In the genomic region with DNA sequence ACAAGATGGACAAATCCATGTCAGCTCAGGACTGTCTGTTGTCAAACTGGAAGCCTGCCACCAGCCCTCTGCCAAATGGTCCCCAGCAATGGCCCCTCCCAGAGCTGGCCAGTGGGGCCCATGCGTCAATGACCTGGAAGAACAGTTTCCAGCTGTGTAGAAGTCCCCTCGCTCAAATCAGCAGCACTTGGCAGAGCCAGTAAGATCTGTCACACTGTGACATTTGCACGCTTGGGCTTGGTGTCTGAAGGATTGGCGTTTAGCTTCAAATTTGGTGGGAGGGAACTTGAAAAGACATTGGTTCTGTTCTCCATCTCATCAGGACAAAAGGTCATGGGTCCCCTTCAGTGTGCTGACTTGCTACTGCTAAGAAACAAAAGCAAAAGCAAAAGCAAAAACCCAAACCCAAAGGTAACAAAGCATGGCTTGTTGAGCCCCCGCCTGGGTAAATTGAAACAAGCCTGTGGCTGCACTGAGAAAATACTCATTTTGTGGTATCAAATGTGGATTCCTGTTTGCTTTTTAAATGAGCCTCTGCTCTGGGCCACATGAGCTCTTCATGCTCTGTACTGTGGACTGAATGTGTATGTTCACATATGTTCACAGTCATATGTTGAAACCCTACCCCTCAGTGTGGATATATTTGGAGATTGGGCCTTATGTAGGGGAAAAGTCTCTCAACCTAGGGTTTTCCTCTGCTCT, we compare ENCODE assay signal across 12 cellular contexts.
DNase-seq lines count a peak whose midpoint lies in the region; ATAC-seq and TF ChIP-seq lines count a peak whose summit lies in the region.
"Had no signal": no experiment of that assay in that cellular context is flagged by ENCODE, and none has a peak within 500 bp of the region (broad histone marks: within the 10 kb centered on the region; RNA-seq: fewer than 3 reads in every experiment).

No MANE protein-coding gene starts in this region.

- no peaks in the 10 kb centered on the region for H3K36me3 Mint-ChIP-seq in activated T-helper 2 cell treated with anti-CD3 and anti-CD28 coated beads, Interferon-gamma antibody, Interleukin-2, Interleukin-4, amounts not matched to agents 10 μg/mL and 5 μg/mL and 100 μg/mL, durations not matched to agents 14 hours and 24 hours and 36 hours (ENCODE audit: low read depth)
- no peaks in the 10 kb centered on the region for H3K36me3 Mint-ChIP-seq in CD14-positive monocyte

- no peaks in the 10 kb centered on the region for H3K27me3 Mint-ChIP-seq in activated T-helper 2 cell treated with anti-CD3 and anti-CD28 coated beads, Interferon-gamma antibody, Interleukin-2, Interleukin-4, amounts not matched to agents 10 μg/mL and 5 μg/mL and 100 μg/mL, durations not matched to agents 14 hours and 24 hours and 36 hours (ENCODE audit: low read depth)
- no peaks in the 10 kb centered on the region for H3K27me3 Mint-ChIP-seq in CD14-positive monocyte (ENCODE audit: low read depth in 3 of 3)

- H3K9me3 Mint-ChIP-seq in activated T-helper 2 cell treated with anti-CD3 and anti-CD28 coated beads, Interferon-gamma antibody, Interleukin-2, Interleukin-4, amounts not matched to agents 10 μg/mL and 5 μg/mL and 100 μg/mL, durations not matched to agents 14 hours and 24 hours and 36 hours, result no peaks in the 10 kb centered on the region
- H3K9me3 Mint-ChIP-seq in CD14-positive monocyte, result peaks cover 0 to 5% (median 0%) of the 10 kb centered on the region in 7 donors

- H3K27ac Mint-ChIP-seq in activated T-helper 2 cell treated with anti-CD3 and anti-CD28 coated beads, Interferon-gamma antibody, Interleukin-2, Interleukin-4, amounts not matched to agents 10 μg/mL and 5 μg/mL and 100 μg/mL, durations not matched to agents 14 hours and 24 hours and 36 hours, result no peak overlapping the region
- H3K27ac Mint-ChIP-seq in CD14-positive monocyte, result no peak overlapping the region

- DNase-seq in Right ventricle myocardium inferior (ENCODE audit: missing footprints) (peak; percentile 90), DMS53 (lab: John Stamatoyannopoulos, UW) (no peak), kidney glomerular epithelial cell (lab: John Stamatoyannopoulos, UW) (no peak), CD14-positive monocyte (ENCODE audit: low spot score) (no peak)
- DNase-seq in activated T-helper 2 cell treated with anti-CD3 and anti-CD28 coated beads, Interferon-gamma antibody, Interleukin-2, Interleukin-4, amounts not matched to agents 10 μg/mL and 5 μg/mL and 100 μg/mL, durations not matched to agents 14 hours and 24 hours and 36 hours (ENCODE audit: low spot score), result no peak
- DNase-seq: activated T-cell treated with anti-CD3 and anti-CD28 coated beads, Interleukin-2, amount 50 U/mL, for 1 hour; mucosa of descending colon; NCI-H526 treated with DMSO at 0.1 percent for 48 hours; trophoblast cell had no signal

- peaks cover 3% of the 10 kb centered on the region for H3K4me1 Mint-ChIP-seq in activated T-helper 2 cell treated with anti-CD3 and anti-CD28 coated beads, Interferon-gamma antibody, Interleukin-2, Interleukin-4, amounts not matched to agents 10 μg/mL and 5 μg/mL and 100 μg/mL, durations not matched to agents 14 hours and 24 hours and 36 hours (ENCODE audit: low read depth)
- peaks cover 2% of the 10 kb centered on the region for H3K4me1 Mint-ChIP-seq in CD14-positive monocyte

- no peak for TF ChIP-seq CTCF in CD14-positive monocyte (IDR thresholded peaks at IDR 0.05)

- intact Hi-C loops in Right ventricle myocardium inferior (cut with DNase I), result loop anchor here (10.0 kb wide), 1 partner anchor 255 kb away; the partner anchor contains the start of gene MAB21L1
- intact Hi-C loops in activated T-helper 2 cell treated with anti-CD3 and anti-CD28 coated beads, Interferon-gamma antibody, Interleukin-2, Interleukin-4, amounts not matched to agents 10 μg/mL and 5 μg/mL and 100 μg/mL, durations not matched to agents 14 hours and 24 hours and 36 hours (cut with micrococcal nuclease), result no loop called here
- intact Hi-C loops in CD14-positive monocyte (cut with micrococcal nuclease), result no loop called here

- H3K4me3 Mint-ChIP-seq in activated T-helper 2 cell treated with anti-CD3 and anti-CD28 coated beads, Interferon-gamma antibody, Interleukin-2, Interleukin-4, amounts not matched to agents 10 μg/mL and 5 μg/mL and 100 μg/mL, durations not matched to agents 14 hours and 24 hours and 36 hours (ENCODE audit: low read depth), result no peak overlapping the region
- no peak overlapping the region for H3K4me3 Mint-ChIP-seq in CD14-positive monocyte

- ATAC-seq in GM18520 (IDR thresholded peaks at IDR 0.05; ENCODE audit: unreplicated experiment), result peak; percentile 94
- ATAC-seq in GM21447 (IDR thresholded peaks at IDR 0.05; ENCODE audit: unreplicated experiment), result peak; percentile 82
- ATAC-seq in HG03342 (IDR thresholded peaks at IDR 0.05; ENCODE audit: unreplicated experiment), result peak; percentile 82
- ATAC-seq in Right ventricle myocardium inferior, result peak; percentile 90
- ATAC-seq: mucosa of descending colon had no signal
